In genomic region chr1:3624194-3625136, GRCh38 we compare ENCODE assay signal across 1 cellular context.
TF ChIP-seq lines count a peak whose summit lies in the region.

Gene TPRG1L, plus strand, starts transcription at chr1:3625015. Its CDS starts 58 bp downstream, at chr1:3625073.

TF ChIP-seq in HepG2, 621 proteins besides CTCF, POLR2A, EP300 and RAD21 (continued from another document and continues in another):
- no peak for TF ChIP-seq ZBTB25 (CRISPR knock-in tag; IDR thresholded peaks at IDR 0.05)
- no peak for TF ChIP-seq ZNF644 (CRISPR knock-in tag; IDR thresholded peaks at IDR 0.05; ENCODE audit: low read depth)
- TF ChIP-seq ZNF10 (CRISPR knock-in tag; IDR thresholded peaks at IDR 0.05; ENCODE audit: borderline replicate concordance, low read depth) = no peak
- no peak for TF ChIP-seq ZNF143 (CRISPR knock-in tag; IDR thresholded peaks at IDR 0.05)
- TF ChIP-seq, protein P1, sequence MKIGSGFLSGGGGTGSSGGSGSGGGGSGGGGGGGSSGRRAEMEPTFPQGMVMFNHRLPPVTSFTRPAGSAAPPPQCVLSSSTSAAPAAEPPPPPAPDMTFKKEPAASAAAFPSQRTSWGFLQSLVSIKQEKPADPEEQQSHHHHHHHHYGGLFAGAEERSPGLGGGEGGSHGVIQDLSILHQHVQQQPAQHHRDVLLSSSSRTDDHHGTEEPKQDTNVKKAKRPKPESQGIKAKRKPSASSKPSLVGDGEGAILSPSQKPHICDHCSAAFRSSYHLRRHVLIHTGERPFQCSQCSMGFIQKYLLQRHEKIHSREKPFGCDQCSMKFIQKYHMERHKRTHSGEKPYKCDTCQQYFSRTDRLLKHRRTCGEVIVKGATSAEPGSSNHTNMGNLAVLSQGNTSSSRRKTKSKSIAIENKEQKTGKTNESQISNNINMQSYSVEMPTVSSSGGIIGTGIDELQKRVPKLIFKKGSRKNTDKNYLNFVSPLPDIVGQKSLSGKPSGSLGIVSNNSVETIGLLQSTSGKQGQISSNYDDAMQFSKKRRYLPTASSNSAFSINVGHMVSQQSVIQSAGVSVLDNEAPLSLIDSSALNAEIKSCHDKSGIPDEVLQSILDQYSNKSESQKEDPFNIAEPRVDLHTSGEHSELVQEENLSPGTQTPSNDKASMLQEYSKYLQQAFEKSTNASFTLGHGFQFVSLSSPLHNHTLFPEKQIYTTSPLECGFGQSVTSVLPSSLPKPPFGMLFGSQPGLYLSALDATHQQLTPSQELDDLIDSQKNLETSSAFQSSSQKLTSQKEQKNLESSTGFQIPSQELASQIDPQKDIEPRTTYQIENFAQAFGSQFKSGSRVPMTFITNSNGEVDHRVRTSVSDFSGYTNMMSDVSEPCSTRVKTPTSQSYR (CRISPR knock-in tag; IDR thresholded peaks at IDR 0.05; ENCODE audit: borderline replicate concordance) = no peak; the same call in 1 of the 2 replicates
- peak; percentile 65; the same call in 1 of the 2 replicates for TF ChIP-seq IRF2 (CRISPR knock-in tag; IDR thresholded peaks at IDR 0.05)
- TF ChIP-seq ZNF724P (CRISPR knock-in tag; IDR thresholded peaks at IDR 0.05; ENCODE audit: borderline replicate concordance) = no peak
- peak; percentile 62 for TF ChIP-seq ASH2L (IDR thresholded peaks at IDR 0.05; ENCODE audit: insufficient read length, low read depth, low read length)
- TF ChIP-seq HNF4G (IDR thresholded peaks at IDR 0.05; ENCODE audit: borderline replicate concordance, low read depth, low read length) = no peak
- no peak for TF ChIP-seq HNF4G (CRISPR knock-in tag; IDR thresholded peaks at IDR 0.05; ENCODE audit: borderline replicate concordance, low read depth)
- no peak for TF ChIP-seq IRX3 (CRISPR knock-in tag; IDR thresholded peaks at IDR 0.05; ENCODE audit: borderline replicate concordance, low read depth)
- no peak for TF ChIP-seq NR3C1 (CRISPR knock-in tag; IDR thresholded peaks at IDR 0.05)
- TF ChIP-seq MYPOP (CRISPR knock-in tag; IDR thresholded peaks at IDR 0.05) = no peak
- TF ChIP-seq ZFP36L1 (CRISPR knock-in tag; IDR thresholded peaks at IDR 0.05) = 0 out of 2 replicates have a peak, but pooled peaks have one; percentile 49
- TF ChIP-seq ZSCAN9 (CRISPR knock-in tag; IDR thresholded peaks at IDR 0.05; ENCODE audit: borderline replicate concordance) = no peak
- no peak for TF ChIP-seq STAG1 (CRISPR knock-in tag; IDR thresholded peaks at IDR 0.05)
- no peak for TF ChIP-seq EHMT2 (IDR thresholded peaks at IDR 0.05; ENCODE audit: borderline replicate concordance, low read depth, low read length)
- TF ChIP-seq, protein P2, sequence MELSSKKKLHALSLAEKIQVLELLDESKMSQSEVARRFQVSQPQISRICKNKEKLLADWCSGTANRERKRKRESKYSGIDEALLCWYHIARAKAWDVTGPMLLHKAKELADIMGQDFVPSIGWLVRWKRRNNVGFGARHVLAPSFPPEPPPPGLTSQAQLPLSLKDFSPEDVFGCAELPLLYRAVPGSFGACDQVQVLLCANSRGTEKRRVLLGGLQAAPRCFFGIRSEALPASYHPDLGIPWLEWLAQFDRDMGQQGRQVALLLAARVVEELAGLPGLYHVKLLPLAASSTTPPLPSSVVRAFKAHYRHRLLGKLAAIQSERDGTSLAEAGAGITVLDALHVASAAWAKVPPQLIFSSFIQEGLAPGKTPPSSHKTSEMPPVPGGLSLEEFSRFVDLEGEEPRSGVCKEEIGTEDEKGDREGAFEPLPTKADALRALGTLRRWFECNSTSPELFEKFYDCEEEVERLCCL (CRISPR knock-in tag; IDR thresholded peaks at IDR 0.05; ENCODE audit: borderline replicate concordance) = no peak
- peak; percentile 78; the same call in 1 of the 2 replicates for TF ChIP-seq ZNF280D (CRISPR knock-in tag; IDR thresholded peaks at IDR 0.05)
- TF ChIP-seq ZNF788 (CRISPR knock-in tag; IDR thresholded peaks at IDR 0.05; ENCODE audit: borderline replicate concordance) = no peak
- no peak for TF ChIP-seq AHR (CRISPR knock-in tag; IDR thresholded peaks at IDR 0.05)
- no peak for TF ChIP-seq CBX1 (IDR thresholded peaks at IDR 0.05; ENCODE audit: low read depth)
- TF ChIP-seq ZNF660 (CRISPR knock-in tag; IDR thresholded peaks at IDR 0.05; ENCODE audit: borderline replicate concordance, low read depth) = no peak
- TF ChIP-seq ZNF501 (CRISPR knock-in tag; IDR thresholded peaks at IDR 0.05) = peak; percentile 72
- no peak for TF ChIP-seq ATF3 (CRISPR knock-in tag; IDR thresholded peaks at IDR 0.05)
- no peak for TF ChIP-seq ZNF841 (CRISPR knock-in tag; IDR thresholded peaks at IDR 0.05; ENCODE audit: borderline replicate concordance)
- TF ChIP-seq CENPX (CRISPR knock-in tag; IDR thresholded peaks at IDR 0.05) = no peak
- no peak for TF ChIP-seq CBFB (CRISPR knock-in tag; IDR thresholded peaks at IDR 0.05)
- TF ChIP-seq, protein P3, sequence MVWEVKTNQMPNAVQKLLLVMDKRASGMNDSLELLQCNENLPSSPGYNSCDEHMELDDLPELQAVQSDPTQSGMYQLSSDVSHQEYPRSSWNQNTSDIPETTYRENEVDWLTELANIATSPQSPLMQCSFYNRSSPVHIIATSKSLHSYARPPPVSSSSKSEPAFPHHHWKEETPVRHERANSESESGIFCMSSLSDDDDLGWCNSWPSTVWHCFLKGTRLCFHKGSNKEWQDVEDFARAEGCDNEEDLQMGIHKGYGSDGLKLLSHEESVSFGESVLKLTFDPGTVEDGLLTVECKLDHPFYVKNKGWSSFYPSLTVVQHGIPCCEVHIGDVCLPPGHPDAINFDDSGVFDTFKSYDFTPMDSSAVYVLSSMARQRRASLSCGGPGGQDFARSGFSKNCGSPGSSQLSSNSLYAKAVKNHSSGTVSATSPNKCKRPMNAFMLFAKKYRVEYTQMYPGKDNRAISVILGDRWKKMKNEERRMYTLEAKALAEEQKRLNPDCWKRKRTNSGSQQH (CRISPR knock-in tag; IDR thresholded peaks at IDR 0.05; ENCODE audit: low read depth) = no peak
- no peak for TF ChIP-seq MEIS1 (CRISPR knock-in tag; IDR thresholded peaks at IDR 0.05; ENCODE audit: borderline replicate concordance)
- peak; percentile 91 for TF ChIP-seq ELF1 (CRISPR knock-in tag; IDR thresholded peaks at IDR 0.05)
- no peak for TF ChIP-seq NAIF1 (CRISPR knock-in tag; IDR thresholded peaks at IDR 0.05; ENCODE audit: borderline replicate concordance)
- peak; percentile 14; the same call in 1 of the 2 replicates for TF ChIP-seq ZNF770 (CRISPR knock-in tag; IDR thresholded peaks at IDR 0.05)
- no peak for TF ChIP-seq CSRNP1 (CRISPR knock-in tag; IDR thresholded peaks at IDR 0.05)
- 0 out of 2 replicates have a peak, but pooled peaks have one; percentile 33 for TF ChIP-seq POLR2G (IDR thresholded peaks at IDR 0.05; ENCODE audit: low read depth, low read length)
- no peak for TF ChIP-seq TCF7 (IDR thresholded peaks at IDR 0.05; ENCODE audit: low read depth)
- no peak for TF ChIP-seq ZNF292 (CRISPR knock-in tag; IDR thresholded peaks at IDR 0.05; ENCODE audit: borderline replicate concordance, low read depth)
- TF ChIP-seq, protein P4, sequence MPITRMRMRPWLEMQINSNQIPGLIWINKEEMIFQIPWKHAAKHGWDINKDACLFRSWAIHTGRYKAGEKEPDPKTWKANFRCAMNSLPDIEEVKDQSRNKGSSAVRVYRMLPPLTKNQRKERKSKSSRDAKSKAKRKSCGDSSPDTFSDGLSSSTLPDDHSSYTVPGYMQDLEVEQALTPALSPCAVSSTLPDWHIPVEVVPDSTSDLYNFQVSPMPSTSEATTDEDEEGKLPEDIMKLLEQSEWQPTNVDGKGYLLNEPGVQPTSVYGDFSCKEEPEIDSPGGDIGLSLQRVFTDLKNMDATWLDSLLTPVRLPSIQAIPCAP (CRISPR knock-in tag; IDR thresholded peaks at IDR 0.05; ENCODE audit: low read depth) = no peak
- no peak for TF ChIP-seq SMAD3 (CRISPR knock-in tag; IDR thresholded peaks at IDR 0.05)
- peak; percentile 90 for TF ChIP-seq NFYC (CRISPR knock-in tag; IDR thresholded peaks at IDR 0.05)
- TF ChIP-seq, protein P5, sequence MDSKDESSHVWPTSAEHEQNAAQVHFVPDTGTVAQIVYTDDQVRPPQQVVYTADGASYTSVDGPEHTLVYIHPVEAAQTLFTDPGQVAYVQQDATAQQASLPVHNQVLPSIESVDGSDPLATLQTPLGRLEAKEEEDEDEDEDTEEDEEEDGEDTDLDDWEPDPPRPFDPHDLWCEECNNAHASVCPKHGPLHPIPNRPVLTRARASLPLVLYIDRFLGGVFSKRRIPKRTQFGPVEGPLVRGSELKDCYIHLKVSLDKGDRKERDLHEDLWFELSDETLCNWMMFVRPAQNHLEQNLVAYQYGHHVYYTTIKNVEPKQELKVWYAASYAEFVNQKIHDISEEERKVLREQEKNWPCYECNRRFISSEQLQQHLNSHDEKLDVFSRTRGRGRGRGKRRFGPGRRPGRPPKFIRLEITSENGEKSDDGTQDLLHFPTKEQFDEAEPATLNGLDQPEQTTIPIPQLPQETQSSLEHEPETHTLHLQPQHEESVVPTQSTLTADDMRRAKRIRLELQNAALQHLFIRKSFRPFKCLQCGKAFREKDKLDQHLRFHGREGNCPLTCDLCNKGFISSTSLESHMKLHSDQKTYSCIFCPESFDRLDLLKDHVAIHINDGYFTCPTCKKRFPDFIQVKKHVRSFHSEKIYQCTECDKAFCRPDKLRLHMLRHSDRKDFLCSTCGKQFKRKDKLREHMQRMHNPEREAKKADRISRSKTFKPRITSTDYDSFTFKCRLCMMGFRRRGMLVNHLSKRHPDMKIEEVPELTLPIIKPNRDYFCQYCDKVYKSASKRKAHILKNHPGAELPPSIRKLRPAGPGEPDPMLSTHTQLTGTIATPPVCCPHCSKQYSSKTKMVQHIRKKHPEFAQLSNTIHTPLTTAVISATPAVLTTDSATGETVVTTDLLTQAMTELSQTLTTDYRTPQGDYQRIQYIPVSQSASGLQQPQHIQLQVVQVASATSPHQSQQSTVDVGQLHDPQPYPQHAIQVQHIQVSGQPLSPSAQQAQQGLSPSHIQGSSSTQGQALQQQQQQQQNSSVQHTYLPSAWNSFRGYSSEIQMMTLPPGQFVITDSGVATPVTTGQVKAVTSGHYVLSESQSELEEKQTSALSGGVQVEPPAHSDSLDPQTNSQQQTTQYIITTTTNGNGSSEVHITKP (CRISPR knock-in tag; IDR thresholded peaks at IDR 0.05; ENCODE audit: low read depth) = no peak
- no peak for TF ChIP-seq ZNF317 (CRISPR knock-in tag; IDR thresholded peaks at IDR 0.05)
- TF ChIP-seq EEA1 (CRISPR knock-in tag; IDR thresholded peaks at IDR 0.05; ENCODE audit: borderline replicate concordance) = no peak; the same call in 1 of the 2 replicates
